Comparison of ENCODE assay signal across 1 cellular context in the genomic region with DNA sequence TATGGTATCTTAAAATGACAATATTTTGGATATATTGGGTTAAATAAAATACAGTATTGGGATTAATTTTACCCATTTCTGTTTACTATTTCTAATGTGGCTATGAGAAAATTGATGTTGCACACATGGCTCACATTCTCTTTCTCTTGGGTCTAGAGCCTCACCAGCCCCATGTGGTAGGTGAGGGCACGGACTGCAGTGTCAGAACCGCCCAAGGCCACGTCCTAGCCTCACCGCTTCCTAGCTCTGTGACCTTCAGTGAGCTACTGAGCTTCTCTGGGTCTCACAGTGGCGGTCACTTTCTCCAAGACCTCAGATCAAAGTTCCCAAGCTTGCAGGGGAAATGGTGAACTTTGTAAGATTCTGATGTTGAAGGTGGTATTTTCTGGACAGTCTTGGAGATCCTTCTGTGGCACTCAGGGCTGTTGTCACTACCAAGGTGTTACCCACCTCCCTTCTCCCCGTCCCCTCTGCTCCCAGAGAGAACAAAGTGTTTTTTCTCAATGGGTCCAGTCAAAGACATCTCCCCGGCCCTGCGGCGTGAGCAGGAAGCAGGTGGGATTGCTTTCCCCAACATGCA.
TF ChIP-seq lines count a peak whose summit lies in the region.

No MANE protein-coding gene starts in this region.

TF ChIP-seq in GM12878, 131 proteins besides CTCF, POLR2A, EP300 and RAD21 (continued from another document):
- TF ChIP-seq, protein P1, sequence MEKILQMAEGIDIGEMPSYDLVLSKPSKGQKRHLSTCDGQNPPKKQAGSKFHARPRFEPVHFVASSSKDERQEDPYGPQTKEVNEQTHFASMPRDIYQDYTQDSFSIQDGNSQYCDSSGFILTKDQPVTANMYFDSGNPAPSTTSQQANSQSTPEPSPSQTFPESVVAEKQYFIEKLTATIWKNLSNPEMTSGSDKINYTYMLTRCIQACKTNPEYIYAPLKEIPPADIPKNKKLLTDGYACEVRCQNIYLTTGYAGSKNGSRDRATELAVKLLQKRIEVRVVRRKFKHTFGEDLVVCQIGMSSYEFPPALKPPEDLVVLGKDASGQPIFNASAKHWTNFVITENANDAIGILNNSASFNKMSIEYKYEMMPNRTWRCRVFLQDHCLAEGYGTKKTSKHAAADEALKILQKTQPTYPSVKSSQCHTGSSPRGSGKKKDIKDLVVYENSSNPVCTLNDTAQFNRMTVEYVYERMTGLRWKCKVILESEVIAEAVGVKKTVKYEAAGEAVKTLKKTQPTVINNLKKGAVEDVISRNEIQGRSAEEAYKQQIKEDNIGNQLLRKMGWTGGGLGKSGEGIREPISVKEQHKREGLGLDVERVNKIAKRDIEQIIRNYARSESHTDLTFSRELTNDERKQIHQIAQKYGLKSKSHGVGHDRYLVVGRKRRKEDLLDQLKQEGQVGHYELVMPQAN (conservative IDR thresholded peaks at IDR 0.05), result no peak
- no peak for TF ChIP-seq MYC (IDR thresholded peaks at IDR 0.05; ENCODE audit: insufficient read depth, insufficient read length, insufficient replicate concordance, low read length, severe bottlenecking)
- no peak for TF ChIP-seq ASH2L (IDR thresholded peaks at IDR 0.05; ENCODE audit: borderline replicate concordance, low read depth)
- TF ChIP-seq NR2C1 (IDR thresholded peaks at IDR 0.05), result no peak
